ENCODE assay signal across 8 cellular contexts in genomic region chr17:751269-752001, GRCh38. TPM values are rescaled to one million over a fixed set of nuclear protein-coding genes. Genes with fewer than 3 reads are reported as not detected.
DNase-seq lines count a peak whose midpoint lies in the region; ATAC-seq and TF ChIP-seq lines count a peak whose summit lies in the region.

No MANE protein-coding gene starts in this region.

- H3K27ac ChIP-seq in PC-9 (peak overlapping the region; percentile 51), psoas muscle (peak overlapping the region; percentile 77)

- TF ChIP-seq CTCF in PC-9 (conservative IDR thresholded peaks at IDR 0.05) (no peak), psoas muscle (IDR thresholded peaks at IDR 0.05) (no peak)

- no peaks in the 10 kb centered on the region; the same call in 1 of the 2 replicates for H3K9me3 ChIP-seq in PC-9 (ENCODE audit: insufficient read depth, low read depth)
- H3K9me3 ChIP-seq in psoas muscle: no peaks in the 10 kb centered on the region

- peaks cover 18% of the 10 kb centered on the region for H3K4me1 ChIP-seq in PC-9 (replicated peaks; ENCODE audit: insufficient read depth)
- peaks cover 7% of the 10 kb centered on the region for H3K4me1 ChIP-seq in psoas muscle

- peak; percentile 22 for ATAC-seq in HG03025 (IDR thresholded peaks at IDR 0.05; ENCODE audit: low FRiP score, unreplicated experiment)
- ATAC-seq in Right ventricle myocardium superior (ENCODE audit: poor library complexity): peak; percentile 8
- peak; percentile 17 to 34 (median 27) for ATAC-seq in psoas muscle

- peak overlapping the region; percentile 100 for H2AFZ ChIP-seq in PC-9

- intact Hi-C loops in PC-9 (cut with micrococcal nuclease; ENCODE audit: unreplicated experiment) (loop anchor here (1.0 to 2.0 kb wide), 2 partner anchors 37 to 339 kb away; partner anchors contain the start of gene VPS53), Right ventricle myocardium superior (cut with DNase I) (no loop called here), psoas muscle (cut with DNase I) (no loop called here)

- H3K36me3 ChIP-seq in PC-9 (ENCODE audit: low read depth) (peaks cover 20% of the 10 kb centered on the region; the same call in 1 of the 2 replicates), psoas muscle (ENCODE audit: insufficient read depth in 1 of 2, low read depth in 1 of 2) (peaks cover 5 to 22% of the 10 kb centered on the region in 2 donors)

- H3F3A ChIP-seq in PC-9 (ENCODE audit: insufficient read depth, low read depth): peaks cover 15% of the 10 kb centered on the region

- H3K4me2 ChIP-seq in PC-9: peak overlapping the region; percentile 89

- H4K20me1 ChIP-seq in PC-9 (ENCODE audit: insufficient read depth): peaks cover 17% of the 10 kb centered on the region

- H3K27me3 ChIP-seq in PC-9 (ENCODE audit: insufficient read depth, low read depth): no peaks in the 10 kb centered on the region
- H3K27me3 ChIP-seq in psoas muscle (ENCODE audit: insufficient read depth in 3 of 3, low read length in 2 of 3): no peaks in the 10 kb centered on the region

- H3K4me3 ChIP-seq in PC-9 (peak overlapping the region; percentile 74), psoas muscle (peak overlapping the region; percentile 80)

- peak; percentile 13 to 19 for DNase-seq in activated CD8-positive, alpha-beta memory T cell treated with anti-CD3 and anti-CD28 coated beads for 4 hours (ENCODE audit: low read depth in 2 of 2)
- DNase-seq in activated CD8-positive, alpha-beta memory T cell treated with anti-CD3 and anti-CD28 coated beads for 24 hours: no peak
- DNase-seq in PC-9: peak in 1 of 2 experiments; percentile 50
- peak; percentile 59 for DNase-seq in activated naive CD4-positive, alpha-beta T cell treated with Interleukin-2 at 50 U/mL for 16 hours
- peak; percentile 55 for DNase-seq in Right ventricle myocardium superior
- peak; percentile 56 to 69 for DNase-seq in psoas muscle
- no peak for DNase-seq in superior temporal gyrus (ENCODE audit: extremely low spot score)

- CTCF ChIA-PET in PC-9 (lab: Charles Lee): no interaction called here

- H3K79me2 ChIP-seq in PC-9 (ENCODE audit: low read depth): peaks cover 53% of the 10 kb centered on the region

- BruUV-seq in PC-9 (replicated peaks; lab: Mats Ljungman, UMichigan): TSS peak; percentile 58

- WGBS in psoas muscle, 3 donors: 1 to 3% (median 2%) methylated on average over 48 to 49 of the region's 49 CpGs

- POLR2A ChIA-PET in PC-9 (lab: Charles Lee; ENCODE audit: unreplicated experiment): no interaction called here

- no peaks in the 10 kb centered on the region for H3K9me2 ChIP-seq in PC-9 (ENCODE audit: insufficient read depth)

RNA-seq across cellular contexts. Expression of gene GEMIN4, which starts 0.6 kb away (rescaled TPM):
- total RNA-seq in PC-9 (2021): 41.4 and 47.4 TPM in 2 replicates
- total RNA-seq in Right ventricle myocardium superior: 12.2 TPM
- total RNA-seq in psoas muscle: 10 to 100 TPM; 11.2 to 21.9 (median 14.8) TPM
- 10 to 100 TPM in 2 of 3 donors, 1 to 10 TPM in 1; 7.2 to 12.6 (median 11.4) TPM for polyA plus RNA-seq in psoas muscle

RNA-seq across cellular contexts. Expression of gene TLCD3A, which starts 19.0 kb away (rescaled TPM):
- total RNA-seq in PC-9 (2021) (13.4 and 29.4 TPM in 2 replicates), Right ventricle myocardium superior (2.0 TPM), psoas muscle (1 to 10 TPM; 1.4 to 2.8 (median 1.7) TPM)
- 1 to 10 TPM in 1 of 3 donors, under 1 TPM in 2; 0.75 to 1.5 (median 0.86) TPM for polyA plus RNA-seq in psoas muscle

RNA-seq across cellular contexts. Expression of gene GLOD4, which starts 30.6 kb away (rescaled TPM):
- total RNA-seq in PC-9 (2021) (110 and 123 TPM in 2 replicates), Right ventricle myocardium superior (25.1 TPM), psoas muscle (10 to 100 TPM; 18.5 to 25.2 (median 20.8) TPM)
- polyA plus RNA-seq in psoas muscle: 10 to 100 TPM; 13.5 to 29.2 (median 21.7) TPM

RNA-seq across cellular contexts. Expression of gene MRM3, which starts 30.7 kb away (rescaled TPM):
- total RNA-seq in PC-9 (2021) (23.2 and 25.0 TPM in 2 replicates), Right ventricle myocardium superior (21.0 TPM), psoas muscle (10 to 100 TPM; 17.2 to 30.1 (median 19.5) TPM)
- polyA plus RNA-seq in psoas muscle: 10 to 100 TPM; 25.9 to 36.2 (median 28.3) TPM

RNA-seq across cellular contexts. Expression of gene VPS53, which starts 36.8 kb away (rescaled TPM):
- total RNA-seq in PC-9 (2021) (71.5 and 77.6 TPM in 2 replicates), Right ventricle myocardium superior (26.3 TPM), psoas muscle (10 to 100 TPM; 35.8 to 55.0 (median 49.1) TPM)
- polyA plus RNA-seq in psoas muscle: 10 to 100 TPM in 1 of 3 donors, 1 to 10 TPM in 2; 6.1 to 19.6 (median 7.7) TPM

Comparison
In these comparisons a context has a peak if more than half of its experiments do, and no peak if none do; other contexts are left out.
1. DNase-seq: peak in activated CD8-positive, alpha-beta memory T cell treated with anti-CD3 and anti-CD28 coated beads for 4 hours (2 of 2), activated naive CD4-positive, alpha-beta T cell treated with Interleukin-2 at 50 U/mL for 16 hours (single experiment), Right ventricle myocardium superior (single experiment) and psoas muscle (2 of 2); none in activated CD8-positive, alpha-beta memory T cell treated with anti-CD3 and anti-CD28 coated beads for 24 hours (single experiment) and superior temporal gyrus (single experiment).
2. Peak in every context shown above with its lines, with median percentiles within 50 percentile points of each other: ATAC-seq.